20 cellular contexts compared by ENCODE assay signal in the genomic region with DNA sequence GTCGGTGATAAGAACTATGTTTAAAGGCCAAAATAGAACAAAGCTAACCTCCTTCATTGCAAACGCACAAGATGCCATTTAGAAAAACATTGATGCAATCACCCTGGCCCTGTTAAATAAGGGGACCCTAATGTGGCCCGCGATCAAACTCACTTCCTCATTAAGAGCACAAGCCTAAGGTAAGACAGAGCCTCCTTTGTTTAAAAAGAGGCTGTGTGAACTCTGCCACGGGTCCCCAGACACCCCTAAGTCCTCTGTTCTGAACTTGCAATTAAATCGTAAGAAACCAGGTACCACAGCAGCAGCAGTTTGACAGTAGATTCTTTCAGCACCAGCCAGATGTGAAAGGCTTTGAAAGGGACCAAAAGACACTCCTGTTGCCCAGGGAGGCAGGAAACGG.
"Had no signal": no experiment of that assay in that cellular context is flagged by ENCODE, and none has a peak within 500 bp of the region (broad histone marks: within the 10 kb centered on the region; RNA-seq: fewer than 3 reads in every experiment).

No MANE protein-coding gene starts in this region.

- H3K27ac ChIP-seq: body of pancreas, dorsolateral prefrontal cortex, hepatocyte, right atrium auricular region, skin epidermis, suprapubic skin had no signal

- H3K79me2 ChIP-seq: hepatocyte had no signal

- H3K4me3 ChIP-seq: body of pancreas, dorsolateral prefrontal cortex, hepatocyte, right atrium auricular region, skin epidermis, suprapubic skin had no signal

- H2AFZ ChIP-seq: hepatocyte had no signal

- H3K27ac Mint-ChIP-seq: activated CD4-positive, alpha-beta T cell treated with anti-CD3 and anti-CD28 coated beads, Interleukin-2, amount 10 ng/mL, durations not matched to agents 24 days and 14 days; activated CD8-positive, alpha-beta T cell treated with anti-CD3 and anti-CD28 coated beads, Interleukin-2, amount 10 ng/mL, durations not matched to agents 7 days and 5 days; activated T-cell treated with anti-CD3 and anti-CD28 coated beads, Interleukin-2, amount 50 U/mL, for 24 hours; activated T-helper 2 cell treated with anti-CD3 and anti-CD28 coated beads, Interferon-gamma antibody, Interleukin-2, Interleukin-4, amounts not matched to agents 10 μg/mL and 5 μg/mL and 100 μg/mL, durations not matched to agents 14 hours and 24 hours and 36 hours; naive thymus-derived CD8-positive, alpha-beta T cell; stimulated activated naive CD8-positive, alpha-beta T cell treated with anti-CD3 and anti-CD28 coated beads, Interleukin-15, amount 100 ng/mL, for 72 hours had no signal

- ATAC-seq: activated CD8-positive, alpha-beta T cell treated with anti-CD3 and anti-CD28 coated beads, Interleukin-2, amount 10 ng/mL, durations not matched to agents 7 days and 5 days; body of pancreas; naive thymus-derived CD8-positive, alpha-beta T cell; stimulated activated naive CD8-positive, alpha-beta T cell treated with anti-CD3 and anti-CD28 coated beads, Interleukin-15, amount 100 ng/mL, for 72 hours had no signal

- H3K36me3 ChIP-seq: right atrium auricular region, suprapubic skin had no signal

- H3K36me3 Mint-ChIP-seq: naive thymus-derived CD8-positive, alpha-beta T cell had no signal

- H3K9me3 ChIP-seq: body of pancreas, right atrium auricular region, suprapubic skin had no signal

- H3K27me3 ChIP-seq: body of pancreas, dorsolateral prefrontal cortex, hepatocyte, right atrium auricular region, suprapubic skin had no signal

- H3K27me3 Mint-ChIP-seq: naive thymus-derived CD8-positive, alpha-beta T cell; stimulated activated naive CD8-positive, alpha-beta T cell treated with anti-CD3 and anti-CD28 coated beads, Interleukin-15, amount 100 ng/mL, for 72 hours had no signal

- H3K4me2 ChIP-seq: hepatocyte had no signal

- DNase-seq: activated CD4-positive, alpha-beta T cell treated with anti-CD3 and anti-CD28 coated beads, Interleukin-2, amount 10 ng/mL, durations not matched to agents 24 days and 14 days; activated CD8-positive, alpha-beta T cell treated with anti-CD3 and anti-CD28 coated beads, Interleukin-2, amount 10 ng/mL, durations not matched to agents 7 days and 5 days; activated naive CD4-positive, alpha-beta T cell treated with Interleukin-2 at 50 U/mL for 16 hours; activated T-cell treated with anti-CD3 and anti-CD28 coated beads, Interleukin-2, amount 50 U/mL, for 24 hours; body of pancreas; caudate nucleus; dorsolateral prefrontal cortex; foreskin fibroblast; mesendoderm; naive thymus-derived CD8-positive, alpha-beta T cell; stimulated activated CD4-positive, alpha-beta T cell treated with anti-CD3 and anti-CD28 coated beads, Interleukin-4, amount 100 ng/mL, for 1 hour; stimulated activated naive CD8-positive, alpha-beta T cell treated with anti-CD3 and anti-CD28 coated beads, Interleukin-15, amount 100 ng/mL, for 72 hours; T-helper 1 cell; T-helper 9 cell; trophoblast cell had no signal

- H3K4me1 ChIP-seq: body of pancreas, right atrium auricular region, suprapubic skin had no signal

- H3K4me3 Mint-ChIP-seq: activated CD4-positive, alpha-beta T cell treated with anti-CD3 and anti-CD28 coated beads, Interleukin-2, amount 10 ng/mL, durations not matched to agents 24 days and 14 days; activated CD8-positive, alpha-beta T cell treated with anti-CD3 and anti-CD28 coated beads, Interleukin-2, amount 10 ng/mL, durations not matched to agents 7 days and 5 days; activated T-cell treated with anti-CD3 and anti-CD28 coated beads, Interleukin-2, amount 50 U/mL, for 24 hours; naive thymus-derived CD8-positive, alpha-beta T cell; stimulated activated naive CD8-positive, alpha-beta T cell treated with anti-CD3 and anti-CD28 coated beads, Interleukin-15, amount 100 ng/mL, for 72 hours had no signal
